In genomic region chr1:157377216-157377821, GRCh38 we compare ENCODE assay signal across 1 cellular context.
TF ChIP-seq lines count a peak whose summit lies in the region.

No MANE protein-coding gene starts in this region.

TF ChIP-seq in GM12878, 131 proteins besides CTCF, POLR2A, EP300 and RAD21 (continued from another document):
- TF ChIP-seq PRDM15 (CRISPR knock-in tag; IDR thresholded peaks at IDR 0.05) = no peak
- TF ChIP-seq SREBF1 (IDR thresholded peaks at IDR 0.05; ENCODE audit: low read length) = no peak
- TF ChIP-seq LARP7 (IDR thresholded peaks at IDR 0.05) = no peak
- TF ChIP-seq PAX8 (IDR thresholded peaks at IDR 0.05) = no peak
- 0 out of 2 replicates have a peak, but pooled peaks have one; percentile 45 for TF ChIP-seq CHD2 (IDR thresholded peaks at IDR 0.05; ENCODE audit: borderline replicate concordance, low read depth, low read length)
